ENCODE assay signal across 20 cellular contexts in genomic region chr3:26625187-26625586, GRCh38. TPM values are rescaled to one million over a fixed set of nuclear protein-coding genes. Genes with fewer than 3 reads are reported as not detected.
DNase-seq lines count a peak whose midpoint lies in the region; ATAC-seq, FAIRE-seq and TF ChIP-seq lines count a peak whose summit lies in the region.
"Had no signal": no experiment of that assay in that cellular context is flagged by ENCODE, and none has a peak within 500 bp of the region (broad histone marks: within the 10 kb centered on the region; RNA-seq: fewer than 3 reads in every experiment).

No MANE protein-coding gene starts in this region.

- TF ChIP-seq RAD21 in H1 (IDR thresholded peaks at IDR 0.05 in 1 of 2, conservative IDR thresholded peaks at IDR 0.05 in 1 of 2; ENCODE audit: low read depth in 2 of 2, low read length in 2 of 2): no peak

- H3K9me3 Mint-ChIP-seq in activated naive CD4-positive, alpha-beta T cell treated with anti-CD3 and anti-CD28 coated beads for 36 hours: no peaks in the 10 kb centered on the region
- H3K9me3 Mint-ChIP-seq: CD8-positive, alpha-beta T cell had no signal

- no peaks in the 10 kb centered on the region for H3K79me2 ChIP-seq in H1 (ENCODE audit: control insufficient read depth in 1 of 2, insufficient read depth in 2 of 2, low read length in 2 of 2)

- H3K27ac Mint-ChIP-seq in activated naive CD4-positive, alpha-beta T cell treated with anti-CD3 and anti-CD28 coated beads for 36 hours: no peak overlapping the region
- H3K27ac Mint-ChIP-seq: CD8-positive, alpha-beta T cell; IgD-negative memory B cell had no signal

- H3K23me2 ChIP-seq in H1 (ENCODE audit: low read depth, low read length): peaks cover 33% of the 10 kb centered on the region

- TF ChIP-seq POLR2A in H1 (IDR thresholded peaks at IDR 0.05; ENCODE audit: control extremely low read depth in 1 of 2, low read depth in 2 of 2, low read length in 2 of 2): no peak

- no peaks in the 10 kb centered on the region for H3K79me1 ChIP-seq in H1 (ENCODE audit: low read depth, low read length)

- H3K23ac ChIP-seq in H1 (ENCODE audit: insufficient read length): no peak overlapping the region

- peaks cover 77% of the 10 kb centered on the region for H3K27me3 ChIP-seq in HUES6 (ENCODE audit: control insufficient read depth, insufficient read depth, low read length)
- peaks cover 39 to 89% (median 66%) of the 10 kb centered on the region in 4 experiments for H3K27me3 ChIP-seq in H1 (replicated peaks in 1 of 4; ENCODE audit: control insufficient read depth in 3 of 4, extremely low read depth in 1 of 4, insufficient read depth in 3 of 4, low read length in 3 of 4)
- H3K27me3 ChIP-seq: BE2C had no signal

- no peak overlapping the region for H2BK120ac ChIP-seq in H1 (replicated peaks; ENCODE audit: low read depth, low read length)

- no peaks in the 10 kb centered on the region for H3K36me3 ChIP-seq in HUES6 (ENCODE audit: control insufficient read depth, insufficient read depth, low read length)
- no peaks in the 10 kb centered on the region for H3K36me3 ChIP-seq in H1 (ENCODE audit: control insufficient read depth in 2 of 4, insufficient read depth in 4 of 4, low read length in 3 of 4)
- H3K36me3 ChIP-seq: BE2C, HAP-1 had no signal

- H3K4me1 Mint-ChIP-seq in activated naive CD4-positive, alpha-beta T cell treated with anti-CD3 and anti-CD28 coated beads for 36 hours (ENCODE audit: low read depth): peaks cover 2% of the 10 kb centered on the region
- H3K4me1 Mint-ChIP-seq: IgD-negative memory B cell had no signal

- H2AFZ ChIP-seq in H1 (ENCODE audit: low read length): no peak overlapping the region

- no peak overlapping the region for H2BK20ac ChIP-seq in H1 (ENCODE audit: low read length)

- H3K4me2 ChIP-seq in H1 (ENCODE audit: insufficient read depth in 1 of 2, low read depth in 2 of 2, low read length in 2 of 2): peak overlapping the region; percentile 94 to 100

- H3K14ac ChIP-seq in H1 (ENCODE audit: insufficient read length): no peak overlapping the region

- no peak overlapping the region for H2BK12ac ChIP-seq in H1 (ENCODE audit: low read depth, low read length)

- peak in 1 of 2 experiments; percentile 55 for DNase-seq in H1 (ENCODE audit: low read depth in 1 of 2, low spot score in 2 of 2)
- DNase-seq in islet precursor cell: peak; percentile 56
- DNase-seq in stimulated activated naive CD4-positive, alpha-beta T cell treated with Interleukin-2 at 50 U/mL for 16 hours (lab: John Stamatoyannopoulos, UW): no peak
- DNase-seq in activated naive CD4-positive, alpha-beta T cell treated with anti-CD3 and anti-CD28 coated beads for 36 hours: no peak
- DNase-seq: BE2C; CD8-positive, alpha-beta T cell; DMS79 treated with DMSO at 0.1 percent for 48 hours; GF-D8; NCI-H1417; NCI-H2029; NCI-H510A treated with DMSO at 0.1 percent for 48 hours; SHP77 treated with DMSO at 0.1 percent for 48 hours had no signal

- no peak overlapping the region for H3K56ac ChIP-seq in H1 (replicated peaks; ENCODE audit: insufficient read length, low read depth, low read length)

- no peak for TF ChIP-seq EP300 in H1 (IDR thresholded peaks at IDR 0.05; ENCODE audit: borderline replicate concordance in 1 of 2, low read depth in 2 of 2, low read length in 2 of 2)

- TF ChIP-seq CTCF in H1 (IDR thresholded peaks at IDR 0.05; ENCODE audit: control extremely low read depth in 1 of 3, insufficient read depth in 1 of 3, low read depth in 1 of 3, low read length in 3 of 3): no peak

- H3K9ac ChIP-seq in HUES6 (ENCODE audit: low read length) (no peak overlapping the region), H1 (replicated peaks in 1 of 4; ENCODE audit: extremely low read depth in 1 of 4, low read depth in 3 of 4, low read length in 3 of 4) (no peak overlapping the region)

- CTCF ChIA-PET in H1 (lab: Charles Lee; ENCODE audit: partially characterized antibody): no interaction called here
- CTCF ChIA-PET in activated naive CD4-positive, alpha-beta T cell treated with anti-CD3 and anti-CD28 coated beads for 36 hours (lab: Charles Lee): no interaction called here

- H3K4me3 Mint-ChIP-seq in activated naive CD4-positive, alpha-beta T cell treated with anti-CD3 and anti-CD28 coated beads for 36 hours: no peak overlapping the region
- H3K4me3 Mint-ChIP-seq: CD8-positive, alpha-beta T cell; IgD-negative memory B cell had no signal

- POLR2A ChIA-PET in H1 (lab: Charles Lee; ENCODE audit: partially characterized antibody): no interaction called here

- no peak for FAIRE-seq in H1 (lab: Jason Lieb, UNC)
- FAIRE-seq: D721Med had no signal

- H4K91ac ChIP-seq in H1 (replicated peaks; ENCODE audit: insufficient read length, low read length): no peak overlapping the region

- no peaks in the 10 kb centered on the region for H3K36me3 Mint-ChIP-seq in activated naive CD4-positive, alpha-beta T cell treated with anti-CD3 and anti-CD28 coated beads for 36 hours (ENCODE audit: low read depth)
- H3K36me3 Mint-ChIP-seq: CD8-positive, alpha-beta T cell had no signal

- no peak overlapping the region for H3K4ac ChIP-seq in H1 (replicated peaks; ENCODE audit: insufficient read length, low read depth, low read length)

- H2BK15ac ChIP-seq in H1 (ENCODE audit: low read length): no peak overlapping the region

- ATAC-seq in GM18519 (IDR thresholded peaks at IDR 0.05; ENCODE audit: low FRiP score, unreplicated experiment) (no peak), HG03175 (IDR thresholded peaks at IDR 0.05; ENCODE audit: unreplicated experiment) (no peak)
- ATAC-seq: CD8-positive, alpha-beta T cell had no signal

- H3K27ac ChIP-seq in HUES6 (ENCODE audit: low read depth, low read length) (no peak overlapping the region), H1 (ENCODE audit: low read depth, low read length) (no peak overlapping the region)

- peaks cover 14% of the 10 kb centered on the region for H3K4me1 ChIP-seq in HUES6 (ENCODE audit: control insufficient read depth, insufficient read depth, low read length)
- H3K4me1 ChIP-seq in H1 (replicated peaks in 1 of 4; ENCODE audit: control insufficient read depth in 3 of 4, insufficient read depth in 4 of 4, low read length in 3 of 4): peaks cover 0 to 24% (median 9%) of the 10 kb centered on the region in 4 experiments; a peak in 6 of 7 replicates
- H3K4me1 ChIP-seq: BE2C, HAP-1 had no signal

- H3K9me3 ChIP-seq in HUES6 (ENCODE audit: control insufficient read depth, insufficient read depth, low read depth, low read length): no peaks in the 10 kb centered on the region
- H3K9me3 ChIP-seq in H1 (ENCODE audit: insufficient read depth in 2 of 2, low read depth in 1 of 2, low read length in 1 of 2): no peaks in the 10 kb centered on the region
- H3K9me3 ChIP-seq: BE2C, HAP-1 had no signal

- H3K27me3 Mint-ChIP-seq in activated naive CD4-positive, alpha-beta T cell treated with anti-CD3 and anti-CD28 coated beads for 36 hours (ENCODE audit: low read depth): peaks cover 39% of the 10 kb centered on the region

- no peak overlapping the region for H2AK5ac ChIP-seq in H1 (ENCODE audit: low read depth, low read length)

- H4K5ac ChIP-seq in H1 (ENCODE audit: insufficient read length, low read depth, low read length): no peak overlapping the region

- H3K18ac ChIP-seq in H1 (ENCODE audit: extremely low read depth, low read length): 0 out of 2 replicates have a peak overlapping the region, but pooled peaks have one; percentile 52

- H4K20me1 ChIP-seq in H1 (replicated peaks in 1 of 2; ENCODE audit: control insufficient read depth in 1 of 2, insufficient read depth in 2 of 2, low read length in 2 of 2): no peaks in the 10 kb centered on the region

- H4K8ac ChIP-seq in H1 (ENCODE audit: extremely low read depth, insufficient read depth, low read length): no peak overlapping the region

- 25% methylated on average over 13 of the region's 13 CpGs; no CpG with 5 or more reads in 1 of the 2 experiments for WGBS in H1 (ENCODE audit: extremely low coverage in 1 of 2, insufficient coverage in 1 of 2, insufficient read length in 1 of 2, insufficient replicate concordance in 2 of 2, low coverage in 1 of 2, low lambda C conversion rate in 2 of 2, missing lambda C conversion rate in 1 of 2), 2 experiments

- intact Hi-C loops in activated naive CD4-positive, alpha-beta T cell treated with anti-CD3 and anti-CD28 coated beads for 36 hours (cut with micrococcal nuclease): no loop called here

- H2BK5ac ChIP-seq in H1 (ENCODE audit: low read depth, low read length): no peak overlapping the region

- H3K4me3 ChIP-seq in HUES6 (ENCODE audit: low read depth, low read length): peak overlapping the region; percentile 63; the same call in 1 of the 2 replicates
- peak overlapping the region; percentile 63 to 68 (median 66); a peak in 7 of 8 replicates for H3K4me3 ChIP-seq in H1 (ENCODE audit: extremely low read depth in 1 of 4, insufficient read depth in 2 of 4, low read depth in 3 of 4, low read length in 4 of 4)
- H3K4me3 ChIP-seq: HAP-1 had no signal

TF ChIP-seq in H1, 55 proteins besides CTCF, POLR2A, EP300 and RAD21:
- TF ChIP-seq TAF1 (IDR thresholded peaks at IDR 0.05; ENCODE audit: low read depth, low read length) (no peak), GTF2F1 (IDR thresholded peaks at IDR 0.05; ENCODE audit: borderline replicate concordance, low read depth, low read length) (no peak), RXRA (IDR thresholded peaks at IDR 0.05; ENCODE audit: insufficient read depth, low read depth, low read length) (no peak)
- TF ChIP-seq, protein P1, sequence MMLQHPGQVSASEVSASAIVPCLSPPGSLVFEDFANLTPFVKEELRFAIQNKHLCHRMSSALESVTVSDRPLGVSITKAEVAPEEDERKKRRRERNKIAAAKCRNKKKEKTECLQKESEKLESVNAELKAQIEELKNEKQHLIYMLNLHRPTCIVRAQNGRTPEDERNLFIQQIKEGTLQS (IDR thresholded peaks at IDR 0.05; ENCODE audit: insufficient read depth, low read depth, low read length): no peak

RNA-seq across cellular contexts. Expression of gene LRRC3B, which starts 2.6 kb away (rescaled TPM):
- 2.3 and 3.1 TPM in 2 replicates for total RNA-seq in H1 (2021; fragmentation: NEBNext Ultra II Directional; extraction: Animal tissue kit (Norgen Biotek cat#: 25700))
- polyA plus RNA-seq in H1 (2011; rRNA removed): 1.4 and 1.6 TPM in 2 replicates
- polyA plus RNA-seq in H1 (2011; cell fraction: cytosol; rRNA removed): 2.0 TPM
- polyA plus RNA-seq in H1 (2011; cell fraction: nucleus; rRNA removed): 2.6 TPM
- polyA plus RNA-seq in H1 (2012, experiment 1 of 2): 1.2 to 1.9 TPM (median 1.3 TPM) in 4 replicates
- 0.88 TPM for polyA plus RNA-seq in H1 (2012, experiment 2 of 2)
- 2.0 TPM for polyA plus RNA-seq in H1 (2013, experiment 1 of 2)
- 2.0 TPM for polyA plus RNA-seq in H1 (2013, experiment 2 of 2)
- polyA minus RNA-seq in H1 (2011; rRNA and poly(A)+ RNA removed): 2.5 and 3.5 TPM in 2 replicates
- 1.3 TPM for polyA minus RNA-seq in H1 (2011; cell fraction: cytosol; rRNA and poly(A)+ RNA removed)
- 8.9 TPM for polyA minus RNA-seq in H1 (2011; cell fraction: nucleus; rRNA and poly(A)+ RNA removed)
- total RNA-seq in activated naive CD4-positive, alpha-beta T cell treated with anti-CD3 and anti-CD28 coated beads for 36 hours: not detected
- total RNA-seq: CD8-positive, alpha-beta T cell; LHCN-M2 had no signal
- polyA plus RNA-seq: AG04450, IgD-negative memory B cell had no signal
